Comparison of ENCODE assay signal across 21 cellular contexts in genomic region chr2:48734576-48735303, GRCh38. TPM values are rescaled to one million over a fixed set of nuclear protein-coding genes. Genes with fewer than 3 reads are reported as not detected.
DNase-seq lines count a peak whose midpoint lies in the region; ATAC-seq and TF ChIP-seq lines count a peak whose summit lies in the region.
"Had no signal": no experiment of that assay in that cellular context is flagged by ENCODE, and none has a peak within 500 bp of the region (broad histone marks: within the 10 kb centered on the region; RNA-seq: fewer than 3 reads in every experiment).

No MANE protein-coding gene starts in this region.

- peaks cover 3% of the 10 kb centered on the region for H3K4me1 ChIP-seq in mammary epithelial cell (ENCODE audit: insufficient read depth, low read length)

- no peaks in the 10 kb centered on the region for H3K79me2 ChIP-seq in mammary epithelial cell (ENCODE audit: insufficient read depth, low read length)

- BruUV-seq in mammary epithelial cell (replicated peaks; lab: Mats Ljungman, UMichigan): no TSS peak

- dilution Hi-C loops in mammary epithelial cell (cut with HindIII; ENCODE audit: low sequenced_read_pairs): no loop called here

- H4K20me1 ChIP-seq in mammary epithelial cell (ENCODE audit: insufficient read depth, low read length): no peaks in the 10 kb centered on the region

- H3K4me2 ChIP-seq in mammary epithelial cell (ENCODE audit: insufficient read depth, low read depth, low read length): no peak overlapping the region

- no peak for ATAC-seq in GM21390 (IDR thresholded peaks at IDR 0.05; ENCODE audit: unreplicated experiment)
- ATAC-seq: SK-N-SH treated with all-trans-retinoic acid at 6 μM for 48 hours had no signal

- H2AFZ ChIP-seq in mammary epithelial cell (ENCODE audit: low read depth, low read length): no peak overlapping the region

- intact Hi-C loops in mammary epithelial cell (cut with micrococcal nuclease): no loop called here

- H3K27ac ChIP-seq in mammary epithelial cell (ENCODE audit: insufficient read depth, low read depth, low read length): no peak overlapping the region

- peaks cover 2% of the 10 kb centered on the region for H3K27me3 ChIP-seq in mammary epithelial cell (ENCODE audit: insufficient read depth, low read length)

- H3K4me3 ChIP-seq in AG10803 (ENCODE audit: low read length) (no peak overlapping the region), mammary epithelial cell (replicated peaks in 1 of 3; ENCODE audit: insufficient read depth in 1 of 3, low read depth in 2 of 3, low read length in 3 of 3) (no peak overlapping the region)

- WGBS in mammary epithelial cell (ENCODE audit: low coverage, missing lambda C conversion rate): 5% methylated on average over 5 of the region's 5 CpGs

- TF ChIP-seq CTCF in AG10803 (conservative IDR thresholded peaks at IDR 0.05; ENCODE audit: low read length) (no peak), mammary epithelial cell (conservative IDR thresholded peaks at IDR 0.05 in 1 of 2, IDR thresholded peaks at IDR 0.05 in 1 of 2; ENCODE audit: extremely low read depth in 1 of 2, insufficient read depth in 1 of 2, low read depth in 1 of 2, low read length in 2 of 2) (no peak), GM13977 (IDR thresholded peaks at IDR 0.05; ENCODE audit: extremely low read depth, insufficient read depth, missing control alignments) (no peak)

- no peaks in the 10 kb centered on the region for H3K9me3 ChIP-seq in mammary epithelial cell (replicated peaks; ENCODE audit: insufficient read depth, low read length)

- CTCF ChIA-PET in mammary epithelial cell (lab: Charles Lee; ENCODE audit: low non-redundant PET): no interaction called here

- no peak overlapping the region for H3K9ac ChIP-seq in mammary epithelial cell (ENCODE audit: insufficient read depth, low read length)

- H3K36me3 ChIP-seq in mammary epithelial cell (ENCODE audit: insufficient read depth, low read length): no peaks in the 10 kb centered on the region

- DNase-seq in AG10803 (ENCODE audit: low read depth) (peak; percentile 54), GM04503 (ENCODE audit: low read depth) (peak; percentile 19), mammary epithelial cell (peak; percentile 18), foreskin melanocyte (peak; percentile 38), DMS53 treated with DMSO at 0.1 percent for 48 hours (lab: John Stamatoyannopoulos, UW; ENCODE audit: unreplicated experiment) (no peak), GM13977 (ENCODE audit: low spot score) (no peak)
- DNase-seq in activated CD8-positive, alpha-beta memory T cell treated with anti-CD3 and anti-CD28 coated beads, Interleukin-2, amount 50 U/mL, for 48 hours: no peak
- DNase-seq: CD4-positive, CD25-positive, alpha-beta regulatory T cell; Karpas-422; NCI-H1105 treated with DMSO at 0.1 percent for 48 hours; NCI-H1694 treated with DMSO at 0.1 percent for 48 hours; NCI-H2107; NCI-H226; NCI-H526; SHP77 treated with DMSO at 0.1 percent for 48 hours had no signal

- in situ Hi-C loops in mammary epithelial cell (cut with MboI; ENCODE audit: low sequenced_read_pairs in 2 of 2) (no loop called here), GM13977 (cut with MboI; ENCODE audit: low pct_unique_long_range_greater_than_20kb, low sequenced_read_pairs, unreplicated experiment) (no loop called here)

RNA-seq across cellular contexts. Expression of gene LHCGR, which starts 20.8 kb away (rescaled TPM):
- total RNA-seq in mammary epithelial cell: not detected
- polyA plus RNA-seq in mammary epithelial cell: not detected
- polyA minus RNA-seq in mammary epithelial cell: not detected
- total RNA-seq: A673; CD4-positive, CD25-positive, alpha-beta regulatory T cell; G401; H4; HT-29 had no signal
- polyA plus RNA-seq: CD4-positive, CD25-positive, alpha-beta regulatory T cell had no signal

Comparison
In these comparisons a context has a peak if more than half of its experiments do, and no peak if none do; other contexts are left out.
1. DNase-seq: peak in AG10803 (single experiment), GM04503 (single experiment), mammary epithelial cell (single experiment) and foreskin melanocyte (single experiment); none in DMS53 treated with DMSO at 0.1 percent for 48 hours (single experiment), activated CD8-positive, alpha-beta memory T cell treated with anti-CD3 and anti-CD28 coated beads, Interleukin-2, amount 50 U/mL, for 48 hours (single experiment) and GM13977 (single experiment).